Comparison of ENCODE assay signal across 8 cellular contexts in the genomic region with DNA sequence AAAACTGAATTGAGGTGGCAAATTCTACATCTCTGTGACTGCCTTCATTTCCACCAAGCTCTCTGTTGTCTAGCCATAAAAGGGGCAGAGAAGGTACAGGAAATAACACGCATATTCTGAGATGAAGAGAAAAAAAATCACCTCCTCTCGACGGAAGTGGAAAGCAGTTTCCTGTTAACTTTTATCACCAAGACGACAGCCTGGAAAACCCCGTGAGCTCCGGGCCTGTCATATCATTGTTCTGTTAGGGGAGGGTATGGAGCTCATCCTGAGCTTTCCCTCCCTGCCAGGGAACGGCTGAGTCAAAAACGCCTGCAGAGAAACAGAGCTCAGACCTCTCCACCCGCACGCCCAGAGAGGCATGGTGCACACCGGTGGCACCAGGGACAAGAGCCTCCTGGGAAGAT.
DNase-seq lines count a peak whose midpoint lies in the region; ATAC-seq and TF ChIP-seq lines count a peak whose summit lies in the region.

No MANE protein-coding gene starts in this region.

- no peak overlapping the region for H3K4me3 ChIP-seq in colonic mucosa
- H3K4me3 ChIP-seq in sigmoid colon = no peak overlapping the region

- H3K9ac ChIP-seq in colonic mucosa (ENCODE audit: low read depth in 2 of 2, low read length in 2 of 2) = no peak overlapping the region

- no peaks in the 10 kb centered on the region for H3K36me3 ChIP-seq in colonic mucosa
- H3K36me3 ChIP-seq in sigmoid colon = no peaks in the 10 kb centered on the region

- ATAC-seq in GM18867 (IDR thresholded peaks at IDR 0.05; ENCODE audit: unreplicated experiment) (peak; percentile 82), HG02981 (IDR thresholded peaks at IDR 0.05; ENCODE audit: unreplicated experiment) (peak; percentile 85)

- H3K27me3 ChIP-seq in colonic mucosa (no peaks in the 10 kb centered on the region), sigmoid colon (no peaks in the 10 kb centered on the region)

- TF ChIP-seq POLR2A in sigmoid colon (IDR thresholded peaks at IDR 0.05) = no peak

- H3K27ac ChIP-seq in colonic mucosa (peak overlapping the region; percentile 36), sigmoid colon (peak overlapping the region; percentile 18 to 72 (median 32))

- no peak for TF ChIP-seq EP300 in sigmoid colon (IDR thresholded peaks at IDR 0.05)

- no peak for TF ChIP-seq CTCF in colonic mucosa (IDR thresholded peaks at IDR 0.05)
- no peak for TF ChIP-seq CTCF in sigmoid colon (IDR thresholded peaks at IDR 0.05)

- peak; percentile 54 for DNase-seq in activated CD4-positive, CD25-positive, alpha-beta regulatory T cell treated with anti-CD3 and anti-CD28 coated beads, Interleukin-2, amount 50 U/mL, for 72 hours
- DNase-seq in colonic mucosa = peak; percentile 26
- DNase-seq in sigmoid colon = no peak
- no peak for DNase-seq in NCI-H1694 treated with DMSO at 0.1 percent for 48 hours (lab: John Stamatoyannopoulos, UW)
- no peak for DNase-seq in NCI-H82 (lab: John Stamatoyannopoulos, UW)
- no peak for DNase-seq in iPS-NIHi11 (ENCODE audit: low spot score)

- H3K4me1 ChIP-seq in colonic mucosa (no peaks in the 10 kb centered on the region), sigmoid colon (peaks cover 0 to 29% (median 15%) of the 10 kb centered on the region in 4 donors)

- H3K9me3 ChIP-seq in colonic mucosa = no peaks in the 10 kb centered on the region
- no peaks in the 10 kb centered on the region for H3K9me3 ChIP-seq in sigmoid colon

- 20 to 22% methylated on average over 11 of the region's 11 CpGs for WGBS in sigmoid colon, 2 donors

- intact Hi-C loops in colonic mucosa (cut with DNase I) (loop anchor here (10.0 kb wide), 2 partner anchors 308 to 688 kb away; no protein-coding TSS in a partner anchor), sigmoid colon (cut with DNase I) (loop anchor here (2.0 to 10.0 kb wide), 3 partner anchors 160 to 1048 kb away; a partner anchor contains a TSS)

Comparison
In these comparisons a context has a peak if more than half of its experiments do, and no peak if none do; other contexts are left out.
1. DNase-seq: peak in activated CD4-positive, CD25-positive, alpha-beta regulatory T cell treated with anti-CD3 and anti-CD28 coated beads, Interleukin-2, amount 50 U/mL, for 72 hours (single experiment) and colonic mucosa (single experiment); none in sigmoid colon (single experiment), NCI-H1694 treated with DMSO at 0.1 percent for 48 hours (single experiment), NCI-H82 (single experiment) and iPS-NIHi11 (single experiment).